22 cellular contexts compared by ENCODE assay signal in the genomic region with DNA sequence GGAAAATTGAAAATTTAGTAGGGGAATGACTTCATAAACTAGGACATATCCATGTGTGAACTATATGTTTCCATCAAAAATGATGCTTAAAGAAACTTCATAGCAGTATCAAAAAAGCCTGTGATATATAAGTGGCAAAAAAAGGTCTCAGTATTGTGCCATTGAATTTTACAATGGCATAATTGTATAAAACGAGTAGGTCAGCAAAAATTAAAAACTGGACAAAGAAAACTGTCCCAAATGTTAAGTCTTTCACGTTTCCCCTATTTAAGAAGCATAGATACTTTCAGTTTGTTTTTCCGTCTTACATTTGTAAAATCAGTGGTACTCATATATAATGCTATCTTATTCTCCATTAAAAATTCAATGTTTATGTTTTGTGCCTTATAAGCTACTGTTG. TPM values are rescaled to one million over a fixed set of nuclear protein-coding genes. Genes with fewer than 3 reads are reported as not detected.
A peak's percentile ranks its signal among the peaks of the same experiment; 100 is the strongest.
DNase-seq lines count a peak whose midpoint lies in the region; ATAC-seq and TF ChIP-seq lines count a peak whose summit lies in the region.
"Had no signal": no experiment of that assay in that cellular context is flagged by ENCODE, and none has a peak within 500 bp of the region (broad histone marks: within the 10 kb centered on the region; RNA-seq: fewer than 3 reads in every experiment).

No MANE protein-coding gene starts in this region.

- H3K27me3 ChIP-seq in A673 (replicated peaks; ENCODE audit: insufficient read depth, low read depth, low read length, poor library complexity) (no peaks in the 10 kb centered on the region), OCI-LY3 (ENCODE audit: low read depth, low read length) (no peaks in the 10 kb centered on the region), fibroblast of lung (ENCODE audit: control insufficient read depth, insufficient read depth, low read length) (no peaks in the 10 kb centered on the region), gastrocnemius medialis (no peaks in the 10 kb centered on the region)
- H3K27me3 ChIP-seq: body of pancreas, heart left ventricle had no signal

- no peak overlapping the region for H3K9ac ChIP-seq in OCI-LY3 (ENCODE audit: low read length)
- no peak overlapping the region for H3K9ac ChIP-seq in fibroblast of lung (ENCODE audit: insufficient read depth, low read length)

- H3K4me2 ChIP-seq in OCI-LY3 (ENCODE audit: low read length) (peak overlapping the region; percentile 61), fibroblast of lung (ENCODE audit: extremely low read depth, insufficient read depth, low read length) (peak overlapping the region; percentile 19)

- H4K20me1 ChIP-seq in OCI-LY3 (ENCODE audit: insufficient read depth, low read length): no peaks in the 10 kb centered on the region
- no peaks in the 10 kb centered on the region for H4K20me1 ChIP-seq in fibroblast of lung (ENCODE audit: control insufficient read depth, extremely low read depth, insufficient read depth, low read length)

- no peaks in the 10 kb centered on the region for H3K36me3 ChIP-seq in A673 (ENCODE audit: insufficient read depth, low read length, poor library complexity, severe bottlenecking)
- peaks cover 4% of the 10 kb centered on the region for H3K36me3 ChIP-seq in OCI-LY3 (replicated peaks; ENCODE audit: low read depth, low read length)
- H3K36me3 ChIP-seq in fibroblast of lung (ENCODE audit: control insufficient read depth, insufficient read depth, low read length): no peaks in the 10 kb centered on the region
- H3K36me3 ChIP-seq in gastrocnemius medialis: peaks cover 0 to 9% of the 10 kb centered on the region in 2 donors
- H3K36me3 ChIP-seq: heart left ventricle had no signal

- POLR2A ChIA-PET in A673 (lab: Charles Lee; ENCODE audit: low non-redundant PET): no interaction called here

- DNase-seq in A673 (ENCODE audit: low spot score) (no peak), fibroblast of lung (ENCODE audit: low read depth in 2 of 2) (no peak), gastrocnemius medialis (no peak), G401 (ENCODE audit: low spot score) (no peak)
- DNase-seq in central memory CD4-positive, alpha-beta T cell: no peak
- no peak for DNase-seq in activated CD4-positive, alpha-beta T cell treated with anti-CD3 and anti-CD28 coated beads for 1 hour
- DNase-seq: activated CD4-positive, alpha-beta T cell treated with anti-CD3 and anti-CD28 coated beads, Interleukin-2, amount 10 ng/mL, durations not matched to agents 7 days and 5 days; activated naive CD8-positive, alpha-beta T cell treated with anti-CD3 and anti-CD28 coated beads for 36 hours; body of pancreas; CD4-positive, alpha-beta memory T cell; DMS53; heart left ventricle; immature natural killer cell; NCI-H510A treated with DMSO at 0.1 percent for 48 hours; stimulated activated CD4-positive, alpha-beta T cell treated with anti-CD3 and anti-CD28 coated beads, Interleukin-12 subunit alpha, Interleukin-12 subunit beta, amount 100 ng/mL, for 4 hours; stimulated activated CD4-positive, alpha-beta T cell treated with anti-CD3 and anti-CD28 coated beads, Interleukin-4, amount 100 ng/mL, for 4 hours; stimulated activated naive CD8-positive, alpha-beta T cell treated with anti-CD3 and anti-CD28 coated beads, Interleukin-15, Interleukin-2, amounts not matched to agents 100 U/mL and 50 U/mL, for 24 hours had no signal

- TF ChIP-seq POLR2A in gastrocnemius medialis (IDR thresholded peaks at IDR 0.05): no peak

- no TSS peak for BruUV-seq in A673 (replicated peaks; lab: Mats Ljungman, UMichigan)

- no peak for ATAC-seq in gastrocnemius medialis
- ATAC-seq: activated T-helper 17 cell treated with anti-CD3 and anti-CD28 coated beads, Interleukin-2, amount 50 U/mL, for 72 hours; body of pancreas; heart left ventricle; SK-N-SH treated with all-trans-retinoic acid at 6 μM for 48 hours; stimulated activated naive CD8-positive, alpha-beta T cell treated with anti-CD3 and anti-CD28 coated beads, Interleukin-15, Interleukin-2, amounts not matched to agents 100 U/mL and 50 U/mL, for 24 hours had no signal

- intact Hi-C loops in A673 (cut with micrococcal nuclease; ENCODE audit: unreplicated experiment) (no loop called here), gastrocnemius medialis (cut with DNase I; ENCODE audit: low total_unique reads) (no loop called here)

- H3K4me1 ChIP-seq in A673 (ENCODE audit: insufficient read depth, low read length, poor library complexity, severe bottlenecking): peaks cover 40% of the 10 kb centered on the region
- peaks cover 8% of the 10 kb centered on the region; the same call in 1 of the 2 replicates for H3K4me1 ChIP-seq in OCI-LY3 (ENCODE audit: low read length)
- H3K4me1 ChIP-seq in fibroblast of lung (ENCODE audit: control insufficient read depth, extremely low read depth, insufficient read depth, low read length): no peaks in the 10 kb centered on the region
- peaks cover 5 to 26% of the 10 kb centered on the region in 2 donors for H3K4me1 ChIP-seq in gastrocnemius medialis

- peak overlapping the region; percentile 7 for H3K4me3 ChIP-seq in A673 (ENCODE audit: low read depth, low read length, poor library complexity, severe bottlenecking)
- peak overlapping the region; percentile 57; the same call in 1 of the 2 replicates for H3K4me3 ChIP-seq in OCI-LY3 (ENCODE audit: low read length)
- H3K4me3 ChIP-seq in fibroblast of lung (replicated peaks in 1 of 4; ENCODE audit: control extremely low read depth in 1 of 4, insufficient read depth in 1 of 4, low read depth in 3 of 4, low read length in 4 of 4): no peak overlapping the region
- H3K4me3 ChIP-seq in gastrocnemius medialis: no peak overlapping the region
- H3K4me3 ChIP-seq: body of pancreas, coronary artery had no signal

- TF ChIP-seq CTCF in A673 (conservative IDR thresholded peaks at IDR 0.05; ENCODE audit: low read depth, low read length) (no peak), OCI-LY3 (IDR thresholded peaks at IDR 0.05; ENCODE audit: low read depth, low read length) (no peak), fibroblast of lung (conservative IDR thresholded peaks at IDR 0.05 in 1 of 2, IDR thresholded peaks at IDR 0.05 in 1 of 2; ENCODE audit: low read depth in 1 of 2, low read length in 2 of 2) (no peak), gastrocnemius medialis (IDR thresholded peaks at IDR 0.05 in 4 of 5, conservative IDR thresholded peaks at IDR 0.05 in 1 of 5) (no peak)

- H2AFZ ChIP-seq in OCI-LY3 (ENCODE audit: low read depth, low read length): no peak overlapping the region
- no peak overlapping the region for H2AFZ ChIP-seq in fibroblast of lung (ENCODE audit: low read length)

- CTCF ChIA-PET in A673 (lab: Charles Lee): no interaction called here

- H3K9me3 ChIP-seq in A673 (ENCODE audit: low read depth, low read length, poor library complexity, severe bottlenecking): no peaks in the 10 kb centered on the region
- no peaks in the 10 kb centered on the region for H3K9me3 ChIP-seq in OCI-LY3 (ENCODE audit: insufficient read depth, low read length)
- H3K9me3 ChIP-seq in fibroblast of lung (ENCODE audit: control insufficient read depth, insufficient read depth, low read depth, low read length): no peaks in the 10 kb centered on the region
- no peaks in the 10 kb centered on the region for H3K9me3 ChIP-seq in gastrocnemius medialis
- H3K9me3 ChIP-seq: body of pancreas had no signal

- H3K27ac ChIP-seq in A673 (ENCODE audit: low read depth, low read length, poor library complexity, severe bottlenecking) (no peak overlapping the region), OCI-LY3 (ENCODE audit: low read length) (no peak overlapping the region), fibroblast of lung (ENCODE audit: insufficient read depth, low read length) (no peak overlapping the region), gastrocnemius medialis (peak overlapping the region; percentile 64 to 73 (median 72))
- H3K27ac ChIP-seq: VCaP had no signal

- no peaks in the 10 kb centered on the region for H3K79me2 ChIP-seq in OCI-LY3 (ENCODE audit: low read length)
- H3K79me2 ChIP-seq in fibroblast of lung (ENCODE audit: control insufficient read depth, insufficient read depth, low read length): no peaks in the 10 kb centered on the region

- in situ Hi-C loops in gastrocnemius medialis (cut with MboI; ENCODE audit: low sequenced_read_pairs in 4 of 4): no loop called here
- in situ Hi-C loops in G401 (cut with HindIII; ENCODE audit: low sequenced_read_pairs): no loop called here

RNA-seq across cellular contexts. Expression of a gene that starts 43.2 kb away (rescaled TPM):
- 18.9 and 20.0 TPM in 2 replicates for total RNA-seq in A673 (2021)
- total RNA-seq in fibroblast of lung: 0.77 and 0.83 TPM in 2 replicates
- polyA plus RNA-seq in fibroblast of lung: 1.7 and 2.8 TPM in 2 replicates
- 0.51 and 1.1 TPM in 2 replicates for polyA plus RNA-seq in fibroblast of lung (2012)
- 3.8 and 5.0 TPM in 2 replicates for polyA minus RNA-seq in fibroblast of lung (ENCODE audit: low replicate concordance)
- total RNA-seq in gastrocnemius medialis: 10 to 100 TPM in 2 of 4 donors, 1 to 10 TPM in 2; 3.5 to 15.7 (median 8.5) TPM
- total RNA-seq in G401 (2014; rRNA removed; shearing (Covaris generic)): 10.0 and 15.6 TPM in 2 replicates

Comparison
In these comparisons a context has a peak if more than half of its experiments do, and no peak if none do; other contexts are left out.
1. H3K27ac ChIP-seq: peak in gastrocnemius medialis (4 of 4); none in A673 (single experiment), OCI-LY3 (single experiment) and fibroblast of lung (single experiment).
2. H3K4me3 ChIP-seq: peak in A673 (single experiment) and OCI-LY3 (single experiment); none in fibroblast of lung (0 of 4) and gastrocnemius medialis (0 of 4).